11 cellular contexts compared by ENCODE assay signal in the genomic region with DNA sequence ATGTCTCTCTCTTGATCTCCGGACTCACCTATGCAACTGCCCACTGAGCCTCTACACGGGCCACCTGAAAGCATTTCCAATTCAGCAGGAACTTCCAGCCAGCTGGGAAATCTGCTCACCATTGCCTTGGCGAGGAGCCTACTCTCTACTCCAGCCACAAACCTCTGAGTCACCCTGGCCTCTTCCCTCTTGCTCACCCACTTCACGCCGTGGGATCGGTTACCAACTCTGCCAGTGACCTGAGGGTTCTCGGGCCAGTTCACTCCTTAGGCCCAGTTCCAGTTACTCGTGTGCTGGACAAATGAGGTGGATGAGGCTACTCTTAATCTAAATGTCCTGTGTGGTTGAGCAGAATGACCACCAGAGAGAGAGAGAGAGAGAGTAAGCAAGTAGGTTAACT.
DNase-seq lines count a peak whose midpoint lies in the region; FAIRE-seq and TF ChIP-seq lines count a peak whose summit lies in the region.
"Had no signal": no experiment of that assay in that cellular context is flagged by ENCODE, and none has a peak within 500 bp of the region (broad histone marks: within the 10 kb centered on the region; RNA-seq: fewer than 3 reads in every experiment).

No MANE protein-coding gene starts in this region.

- H3K27me3 ChIP-seq in ACC112 (ENCODE audit: insufficient read depth, low read length) (peaks cover 2% of the 10 kb centered on the region; the same call in 1 of the 2 replicates), adipocyte (replicated peaks; ENCODE audit: control insufficient read depth, insufficient read depth, low read length) (no peaks in the 10 kb centered on the region), keratinocyte (ENCODE audit: control insufficient read depth, extremely low read depth, insufficient read depth, low read length) (no peaks in the 10 kb centered on the region), spleen (replicated peaks in 1 of 7) (peaks cover 0 to 32% (median 0%) of the 10 kb centered on the region in 7 donors)

- H4K20me1 ChIP-seq in keratinocyte (ENCODE audit: control insufficient read depth, extremely low read depth, insufficient read depth, low read length), result no peaks in the 10 kb centered on the region

- H3K4me1 Mint-ChIP-seq in activated T-helper 1 cell treated with anti-CD3 and anti-CD28 coated beads, Interleukin-12 subunit alpha, Interleukin-12 subunit beta, Interleukin-2, Interleukin-4 antibody, amounts not matched to agents 30 ng/mL and 10 ng/mL and 1 ng/mL, durations not matched to agents 14 hours and 24 hours and 36 hours (ENCODE audit: low read depth), result no peaks in the 10 kb centered on the region

- no peaks in the 10 kb centered on the region for H3K79me2 ChIP-seq in ACC112 (ENCODE audit: control insufficient read depth, insufficient read depth, low read length, unreplicated experiment)
- no peaks in the 10 kb centered on the region for H3K79me2 ChIP-seq in keratinocyte (ENCODE audit: control insufficient read depth, insufficient read depth, low read length)

- H3K27ac ChIP-seq in ACC112 (ENCODE audit: low read depth, low read length) (peak overlapping the region; percentile 18; the same call in 1 of the 2 replicates), keratinocyte (ENCODE audit: control insufficient read depth, insufficient read depth, low read length) (no peak overlapping the region), spleen (no peak overlapping the region), coronary artery (no peak overlapping the region)

- no peaks in the 10 kb centered on the region for H3K36me3 ChIP-seq in ACC112 (ENCODE audit: insufficient read depth, low read length)
- peaks cover 59% of the 10 kb centered on the region for H3K36me3 ChIP-seq in adipocyte (ENCODE audit: control insufficient read depth, insufficient read depth, low read length, severe bottlenecking)
- H3K36me3 ChIP-seq in keratinocyte (ENCODE audit: control insufficient read depth in 2 of 2, extremely low read depth in 1 of 2, insufficient read depth in 2 of 2, low read length in 2 of 2), result no peaks in the 10 kb centered on the region
- H3K36me3 ChIP-seq in spleen, result no peaks in the 10 kb centered on the region
- H3K36me3 ChIP-seq: HAP-1 had no signal

- TF ChIP-seq POLR2A in spleen (IDR thresholded peaks at IDR 0.05), result no peak

- H3K4me2 ChIP-seq in keratinocyte (ENCODE audit: control insufficient read depth, extremely low read depth, insufficient read depth, low read depth, low read length), result peak overlapping the region; percentile 31

- TF ChIP-seq CTCF in HFF-Myc (IDR thresholded peaks at IDR 0.05; ENCODE audit: low read depth, low read length, missing control alignments), result no peak
- no peak for TF ChIP-seq CTCF in keratinocyte (optimal IDR thresholded peaks at IDR 0.05 in 1 of 3, IDR thresholded peaks at IDR 0.05 in 1 of 3, conservative IDR thresholded peaks at IDR 0.05 in 1 of 3; ENCODE audit: extremely low read depth in 1 of 3, insufficient read depth in 2 of 3, low read length in 3 of 3)
- no peak for TF ChIP-seq CTCF in spleen (IDR thresholded peaks at IDR 0.05 in 8 of 11, conservative IDR thresholded peaks at IDR 0.05 in 3 of 11)
- TF ChIP-seq CTCF in coronary artery (IDR thresholded peaks at IDR 0.05), result no peak

- 52 to 73% (median 54%) methylated on average over 8 of the region's 8 CpGs for WGBS in spleen, 5 donors

- H2AFZ ChIP-seq in ACC112 (ENCODE audit: low read length, unreplicated experiment), result no peak overlapping the region
- no peak overlapping the region for H2AFZ ChIP-seq in keratinocyte (ENCODE audit: control insufficient read depth, low read length)

- intact Hi-C loops in spleen (cut with DNase I; ENCODE audit: low total_unique reads), result no loop called here
- intact Hi-C loops in posterior vena cava (cut with DNase I), result loop anchor here in 1 of 2 donors (5.0 kb wide), 1 partner anchor 1907 kb away; no protein-coding TSS in a partner anchor
- intact Hi-C loops in activated T-helper 1 cell treated with anti-CD3 and anti-CD28 coated beads, Interleukin-12 subunit alpha, Interleukin-12 subunit beta, Interleukin-2, Interleukin-4 antibody, amounts not matched to agents 30 ng/mL and 10 ng/mL and 1 ng/mL, durations not matched to agents 14 hours and 24 hours and 36 hours (cut with micrococcal nuclease), result no loop called here

- H3K9me3 ChIP-seq in adipocyte (ENCODE audit: control insufficient read depth, low read length) (no peaks in the 10 kb centered on the region), keratinocyte (ENCODE audit: control insufficient read depth, low read depth, low read length) (no peaks in the 10 kb centered on the region), spleen (no peaks in the 10 kb centered on the region)
- H3K9me3 ChIP-seq: HAP-1 had no signal

- no peak overlapping the region for H3K27ac Mint-ChIP-seq in activated T-helper 1 cell treated with anti-CD3 and anti-CD28 coated beads, Interleukin-12 subunit alpha, Interleukin-12 subunit beta, Interleukin-2, Interleukin-4 antibody, amounts not matched to agents 30 ng/mL and 10 ng/mL and 1 ng/mL, durations not matched to agents 14 hours and 24 hours and 36 hours

- FAIRE-seq in keratinocyte (lab: Jason Lieb, UNC), result peak; percentile 99

- no peak overlapping the region for H3K4me3 Mint-ChIP-seq in activated T-helper 1 cell treated with anti-CD3 and anti-CD28 coated beads, Interleukin-12 subunit alpha, Interleukin-12 subunit beta, Interleukin-2, Interleukin-4 antibody, amounts not matched to agents 30 ng/mL and 10 ng/mL and 1 ng/mL, durations not matched to agents 14 hours and 24 hours and 36 hours

- H3K9me1 ChIP-seq in keratinocyte (ENCODE audit: control insufficient read depth, extremely low read depth, insufficient read depth, low read length), result no peaks in the 10 kb centered on the region

- H3K9me3 Mint-ChIP-seq in activated T-helper 1 cell treated with anti-CD3 and anti-CD28 coated beads, Interleukin-12 subunit alpha, Interleukin-12 subunit beta, Interleukin-2, Interleukin-4 antibody, amounts not matched to agents 30 ng/mL and 10 ng/mL and 1 ng/mL, durations not matched to agents 14 hours and 24 hours and 36 hours, result no peaks in the 10 kb centered on the region

- dilution Hi-C loops in keratinocyte (cut with MboI; ENCODE audit: extremely low pct_ligation_motif_present, low sequenced_read_pairs), result no loop called here

- H3K4me3 ChIP-seq in ACC112 (ENCODE audit: low read depth, low read length) (no peak overlapping the region), HFF-Myc (replicated peaks; ENCODE audit: low read depth, low read length) (no peak overlapping the region), adipocyte (ENCODE audit: low read length) (no peak overlapping the region), keratinocyte (ENCODE audit: control insufficient read depth in 2 of 3, extremely low read depth in 1 of 3, insufficient read depth in 2 of 3, low read depth in 1 of 3, low read length in 3 of 3) (no peak overlapping the region), spleen (no peak overlapping the region), coronary artery (no peak overlapping the region)
- H3K4me3 ChIP-seq: HAP-1 had no signal

- H3K36me3 Mint-ChIP-seq in activated T-helper 1 cell treated with anti-CD3 and anti-CD28 coated beads, Interleukin-12 subunit alpha, Interleukin-12 subunit beta, Interleukin-2, Interleukin-4 antibody, amounts not matched to agents 30 ng/mL and 10 ng/mL and 1 ng/mL, durations not matched to agents 14 hours and 24 hours and 36 hours (ENCODE audit: low read depth), result no peaks in the 10 kb centered on the region

- DNase-seq in HFF-Myc (ENCODE audit: extremely low read depth, low read depth), result peak; percentile 33
- peak; percentile 86 for DNase-seq in adipocyte (ENCODE audit: low read depth)
- no peak for DNase-seq in keratinocyte (ENCODE audit: low read depth, low spot score)
- no peak for DNase-seq in spleen
- no peak for DNase-seq in coronary artery (ENCODE audit: low spot score)
- no peak for DNase-seq in posterior vena cava (ENCODE audit: low spot score)
- no peak for DNase-seq in activated T-helper 1 cell treated with anti-CD3 and anti-CD28 coated beads, Interleukin-12 subunit alpha, Interleukin-12 subunit beta, Interleukin-2, Interleukin-4 antibody, amounts not matched to agents 30 ng/mL and 10 ng/mL and 1 ng/mL, durations not matched to agents 14 hours and 24 hours and 36 hours (ENCODE audit: low spot score)
- DNase-seq: activated effector memory CD4-positive, alpha-beta T cell treated with Interleukin-2 at 50 U/mL for 16 hours; NCI-H69 had no signal

- H3K4me1 ChIP-seq in ACC112 (ENCODE audit: control insufficient read depth, insufficient read depth, low read length, unreplicated experiment), result peaks cover 17% of the 10 kb centered on the region
- peaks cover 20% of the 10 kb centered on the region for H3K4me1 ChIP-seq in adipocyte (ENCODE audit: control insufficient read depth, insufficient read depth, low read length)
- peaks cover 61% of the 10 kb centered on the region for H3K4me1 ChIP-seq in keratinocyte (ENCODE audit: control insufficient read depth, extremely low read depth, insufficient read depth, low read length)
- no peaks in the 10 kb centered on the region for H3K4me1 ChIP-seq in spleen
- H3K4me1 ChIP-seq: HAP-1 had no signal

- H3K9ac ChIP-seq in adipocyte (ENCODE audit: low read length) (no peak overlapping the region), keratinocyte (ENCODE audit: control insufficient read depth, extremely low read depth, insufficient read depth, low read length) (no peak overlapping the region)

- peaks cover 7% of the 10 kb centered on the region for H3K27me3 Mint-ChIP-seq in activated T-helper 1 cell treated with anti-CD3 and anti-CD28 coated beads, Interleukin-12 subunit alpha, Interleukin-12 subunit beta, Interleukin-2, Interleukin-4 antibody, amounts not matched to agents 30 ng/mL and 10 ng/mL and 1 ng/mL, durations not matched to agents 14 hours and 24 hours and 36 hours (ENCODE audit: insufficient read depth)

Comparison
In these comparisons a context has a peak if more than half of its experiments do, and no peak if none do; other contexts are left out.
1. DNase-seq: peak in HFF-Myc (single experiment) and adipocyte (single experiment); none in keratinocyte (single experiment), spleen (single experiment), coronary artery (single experiment), posterior vena cava (single experiment) and activated T-helper 1 cell treated with anti-CD3 and anti-CD28 coated beads, Interleukin-12 subunit alpha, Interleukin-12 subunit beta, Interleukin-2, Interleukin-4 antibody, amounts not matched to agents 30 ng/mL and 10 ng/mL and 1 ng/mL, durations not matched to agents 14 hours and 24 hours and 36 hours (single experiment).